12 cellular contexts compared by ENCODE assay signal in the genomic region with DNA sequence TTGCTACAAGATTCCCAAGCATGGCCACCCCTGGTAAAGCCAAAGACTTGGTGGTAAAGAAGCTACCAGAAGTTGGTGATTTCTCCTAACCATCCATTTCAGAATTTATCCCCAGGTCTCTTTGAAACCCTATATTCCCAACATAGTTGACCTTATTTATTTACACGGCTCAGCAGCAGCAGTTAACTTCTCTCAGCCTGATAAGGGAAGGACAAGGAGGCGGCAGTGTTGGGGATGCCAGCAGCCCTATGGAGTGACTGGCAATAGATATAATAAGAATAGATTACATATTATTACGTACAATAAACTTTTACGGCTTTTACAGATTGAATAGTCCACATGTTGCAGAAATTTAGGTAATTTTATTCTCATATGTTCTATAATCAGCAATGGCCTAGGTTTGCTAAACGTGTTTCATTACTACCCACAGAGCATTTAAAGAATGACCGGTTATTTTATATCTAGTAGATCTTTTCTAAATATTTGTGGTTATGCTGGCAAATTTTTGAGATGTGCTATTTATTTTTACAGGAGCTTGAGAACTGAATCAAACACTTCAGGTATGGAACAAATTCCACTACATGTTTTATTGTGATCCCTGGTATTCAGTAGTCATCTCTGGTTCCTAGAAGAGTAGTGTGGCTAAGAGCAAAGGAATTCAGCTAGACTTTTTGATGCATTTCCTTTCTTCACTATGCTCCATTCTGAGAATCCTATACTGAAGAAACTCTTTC. TPM values are rescaled to one million over a fixed set of nuclear protein-coding genes. Genes with fewer than 3 reads are reported as not detected.
DNase-seq lines count a peak whose midpoint lies in the region; ATAC-seq and TF ChIP-seq lines count a peak whose summit lies in the region.
"Had no signal": no experiment of that assay in that cellular context is flagged by ENCODE, and none has a peak within 500 bp of the region (broad histone marks: within the 10 kb centered on the region; RNA-seq: fewer than 3 reads in every experiment).

No MANE protein-coding gene starts in this region.

- peak; percentile 84 for DNase-seq in HCEC 1CT
- peak; percentile 50 to 82 for DNase-seq in SW 1271 (lab: John Stamatoyannopoulos, UW)
- DNase-seq in foreskin fibroblast, result peak; percentile 41 to 57
- DNase-seq in transverse colon, result peak; percentile 41
- DNase-seq in heart left ventricle, result no peak
- no peak for DNase-seq in NCI-H1048 (lab: John Stamatoyannopoulos, UW)
- no peak for DNase-seq in ureter (ENCODE audit: low spot score)
- DNase-seq: activated CD8-positive, alpha-beta memory T cell treated with anti-CD3 and anti-CD28 coated beads, Interleukin-2, amount 50 U/mL, for 48 hours; endodermal cell; right cardiac atrium; thyroid gland had no signal

- intact Hi-C loops in transverse colon (cut with DNase I; ENCODE audit: low total_unique reads), result no loop called here
- intact Hi-C loops in heart left ventricle (cut with DNase I), result no loop called here

- TF ChIP-seq CTCF in foreskin fibroblast (IDR thresholded peaks at IDR 0.05; ENCODE audit: low read depth, low read length) (no peak), transverse colon (IDR thresholded peaks at IDR 0.05) (no peak), heart left ventricle (IDR thresholded peaks at IDR 0.05) (no peak)

- H3K27ac ChIP-seq in transverse colon (no peak overlapping the region), heart left ventricle (no peak overlapping the region)

- H3K36me3 ChIP-seq in transverse colon, result no peaks in the 10 kb centered on the region
- H3K36me3 ChIP-seq in heart left ventricle, result no peaks in the 10 kb centered on the region
- H3K36me3 ChIP-seq: thyroid gland had no signal

- ATAC-seq in HG03097 (IDR thresholded peaks at IDR 0.05; ENCODE audit: low FRiP score, unreplicated experiment) (no peak), heart left ventricle (no peak)
- ATAC-seq: right cardiac atrium had no signal

- H3K4me1 ChIP-seq in transverse colon (peaks cover 0 to 15% (median 11%) of the 10 kb centered on the region in 4 donors), heart left ventricle (no peaks in the 10 kb centered on the region)

- in situ Hi-C loops in transverse colon (cut with MboI; ENCODE audit: low pct_ligation_motif_present in 1 of 4, low pct_unique_long_range_greater_than_20kb in 1 of 4, low sequenced_read_pairs in 3 of 4), result no loop called here

- TF ChIP-seq POLR2A in transverse colon (IDR thresholded peaks at IDR 0.05) (no peak), heart left ventricle (IDR thresholded peaks at IDR 0.05) (no peak)

- no peak for TF ChIP-seq EP300 in transverse colon (IDR thresholded peaks at IDR 0.05; ENCODE audit: low read depth)

- WGBS in transverse colon (ENCODE audit: low coverage in 1 of 2), 2 donors, result 47 to 68% methylated on average over 6 of the region's 6 CpGs
- 81 to 85% (median 83%) methylated on average over 6 of the region's 6 CpGs for WGBS in heart left ventricle, 4 donors

- H3K27me3 ChIP-seq in transverse colon, result no peaks in the 10 kb centered on the region
- no peaks in the 10 kb centered on the region for H3K27me3 ChIP-seq in heart left ventricle
- H3K27me3 ChIP-seq: thyroid gland had no signal

- H3K9me3 ChIP-seq in transverse colon (no peaks in the 10 kb centered on the region), heart left ventricle (peaks cover 0 to 5% (median 0%) of the 10 kb centered on the region in 12 donors)
- H3K9me3 ChIP-seq: thyroid gland had no signal

- H3K4me3 ChIP-seq in foreskin fibroblast (ENCODE audit: low read depth in 1 of 2, low read length in 2 of 2) (no peak overlapping the region), transverse colon (no peak overlapping the region), heart left ventricle (no peak overlapping the region)
- H3K4me3 ChIP-seq: thyroid gland had no signal

RNA-seq across cellular contexts. Expression of a gene that starts 19.8 kb away (rescaled TPM):
- total RNA-seq in transverse colon, result 10 to 100 TPM in 3 of 4 donors, 1 to 10 TPM in 1; 8.6 to 77.1 (median 49.5) TPM
- 10 to 100 TPM in 8 of 9 donors, 1 to 10 TPM in 1; 9.9 to 19.9 (median 14.6) TPM for total RNA-seq in heart left ventricle
- 1 to 10 TPM; 4.0 to 9.5 TPM for polyA plus RNA-seq in heart left ventricle
- 36.8 TPM for total RNA-seq in ureter

RNA-seq across cellular contexts. Expression of a gene that starts 32.2 kb away (rescaled TPM):
- total RNA-seq in transverse colon, result not detected
- total RNA-seq in heart left ventricle, result not detected
- polyA plus RNA-seq in heart left ventricle, result not detected
- 0.49 TPM for total RNA-seq in ureter
- total RNA-seq: endodermal cell, thyroid gland had no signal
- polyA plus RNA-seq: right cardiac atrium had no signal

Comparison
In these comparisons a context has a peak if more than half of its experiments do, and no peak if none do; other contexts are left out.
1. DNase-seq: peak in HCEC 1CT (single experiment), SW 1271 (2 of 2), foreskin fibroblast (2 of 2) and transverse colon (single experiment); none in heart left ventricle (0 of 5), NCI-H1048 (single experiment) and ureter (single experiment).